37 cellular contexts compared by ENCODE assay signal in the genomic region with DNA sequence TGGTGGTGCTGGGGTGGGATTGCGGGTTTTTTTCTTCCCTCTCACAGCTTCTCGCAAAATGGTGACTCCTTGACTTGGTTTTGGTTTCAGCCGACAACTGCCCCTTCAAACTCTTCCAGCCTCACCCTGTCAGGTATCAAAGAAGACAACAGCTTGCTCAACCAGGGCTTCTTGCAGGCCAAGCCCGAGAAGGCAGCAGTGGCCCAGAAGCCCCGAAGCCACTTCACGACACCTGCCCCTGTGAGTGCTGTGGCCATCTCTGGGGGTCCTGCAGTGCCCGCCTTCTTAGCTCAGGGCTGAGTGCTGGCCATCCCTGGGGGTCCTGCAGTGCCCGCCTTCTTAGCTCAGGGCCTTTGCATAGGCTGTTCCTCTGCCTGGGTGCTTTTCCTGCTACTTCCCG. TPM values are rescaled to one million over a fixed set of nuclear protein-coding genes. Genes with fewer than 3 reads are reported as not detected.
"Had no signal": no experiment of that assay in that cellular context is flagged by ENCODE, and none has a peak within 500 bp of the region (broad histone marks: within the 10 kb centered on the region; RNA-seq: fewer than 3 reads in every experiment).

No MANE protein-coding gene starts in this region.

- H3K27ac Mint-ChIP-seq: activated CD4-positive, alpha-beta memory T cell treated with anti-CD3 and anti-CD28 coated beads, Interleukin-2, amount 10 ng/mL, durations not matched to agents 7 days and 5 days; activated naive CD8-positive, alpha-beta T cell; activated T-cell treated with anti-CD3 and anti-CD28 coated beads, Interleukin-2, amount 50 U/mL, for 24 hours; activated T-cell treated with anti-CD3 and anti-CD28 coated beads, Interleukin-2, amount 50 U/mL, for 72 hours; brain; WTC11 had no signal

- H3K27me3 ChIP-seq: ascending aorta, breast epithelium, cardiac muscle cell, esophagus squamous epithelium, gastroesophageal sphincter, hepatocyte had no signal

- H3K4me3 Mint-ChIP-seq: activated CD4-positive, alpha-beta memory T cell treated with anti-CD3 and anti-CD28 coated beads, Interleukin-2, amount 10 ng/mL, durations not matched to agents 7 days and 5 days; activated CD4-positive, alpha-beta T cell treated with anti-CD3 and anti-CD28 coated beads, Interleukin-2, amount 10 ng/mL, durations not matched to agents 7 days and 5 days; activated naive CD8-positive, alpha-beta T cell; activated T-cell treated with anti-CD3 and anti-CD28 coated beads, Interleukin-2, amount 50 U/mL, for 24 hours; activated T-cell treated with anti-CD3 and anti-CD28 coated beads, Interleukin-2, amount 50 U/mL, for 72 hours; brain; WTC11 had no signal

- H3K79me2 ChIP-seq: hepatocyte had no signal

- H3K27me3 Mint-ChIP-seq: activated CD4-positive, alpha-beta memory T cell treated with anti-CD3 and anti-CD28 coated beads, Interleukin-2, amount 10 ng/mL, durations not matched to agents 7 days and 5 days; activated CD4-positive, alpha-beta T cell treated with anti-CD3 and anti-CD28 coated beads, Interleukin-2, amount 10 ng/mL, durations not matched to agents 7 days and 5 days; activated naive CD8-positive, alpha-beta T cell; activated T-cell treated with anti-CD3 and anti-CD28 coated beads, Interleukin-2, amount 50 U/mL, for 24 hours; brain had no signal

- H3K36me3 ChIP-seq: ascending aorta, breast epithelium, cardiac muscle cell, esophagus squamous epithelium, gastroesophageal sphincter had no signal

- H3K4me1 ChIP-seq: ascending aorta, breast epithelium, esophagus squamous epithelium, gastroesophageal sphincter, heart right ventricle had no signal

- DNase-seq: activated CD4-positive, alpha-beta memory T cell treated with anti-CD3 and anti-CD28 coated beads, Interleukin-2, amount 10 ng/mL, durations not matched to agents 7 days and 5 days; activated CD4-positive, alpha-beta T cell treated with anti-CD3 and anti-CD28 coated beads for 1 hour; activated CD4-positive, alpha-beta T cell treated with anti-CD3 and anti-CD28 coated beads for 4 hours; activated CD4-positive, alpha-beta T cell treated with anti-CD3 and anti-CD28 coated beads, Interleukin-2, amount 10 ng/mL, durations not matched to agents 7 days and 5 days; activated CD4-positive, alpha-beta T cell treated with anti-CD3 and anti-CD28 coated beads, Interleukin-2, amount 50 U/mL, for 4 hours; activated CD8-positive, alpha-beta memory T cell treated with anti-CD3 and anti-CD28 coated beads, Interleukin-2, amount 50 U/mL, for 48 hours; activated effector memory CD4-positive, alpha-beta T cell treated with Interleukin-2 at 50 U/mL for 16 hours; activated gamma-delta T cell treated with Interleukin-2 at 50 U/mL for 16 hours; activated naive CD4-positive, alpha-beta T cell treated with anti-CD3 and anti-CD28 coated beads, Interleukin-2, amount 50 U/mL, for 16 hours; activated naive CD4-positive, alpha-beta T cell treated with Interleukin-2 at 50 U/mL for 16 hours; activated T-cell treated with anti-CD3 and anti-CD28 coated beads for 4 hours; activated T-cell treated with anti-CD3 and anti-CD28 coated beads, Interleukin-2, amount 50 U/mL, for 24 hours; activated T-cell treated with anti-CD3 and anti-CD28 coated beads, Interleukin-2, amount 50 U/mL, for 72 hours; central memory CD4-positive, alpha-beta T cell; effector CD8-positive, alpha-beta T cell; esophagus squamous epithelium; foreskin melanocyte; heart right ventricle; T-helper 2 cell had no signal

- H3K4me2 ChIP-seq: hepatocyte had no signal

- H3K9me3 Mint-ChIP-seq: activated CD4-positive, alpha-beta memory T cell treated with anti-CD3 and anti-CD28 coated beads, Interleukin-2, amount 10 ng/mL, durations not matched to agents 7 days and 5 days; activated CD4-positive, alpha-beta T cell treated with anti-CD3 and anti-CD28 coated beads, Interleukin-2, amount 10 ng/mL, durations not matched to agents 7 days and 5 days had no signal

- ATAC-seq: activated T-cell treated with anti-CD3 and anti-CD28 coated beads, Interleukin-2, amount 50 U/mL, for 72 hours; gastroesophageal sphincter; heart right ventricle; WTC11 had no signal

- H3K4me1 Mint-ChIP-seq: activated CD4-positive, alpha-beta memory T cell treated with anti-CD3 and anti-CD28 coated beads, Interleukin-2, amount 10 ng/mL, durations not matched to agents 7 days and 5 days; brain; WTC11 had no signal

- H3K36me3 Mint-ChIP-seq: activated naive CD8-positive, alpha-beta T cell; brain had no signal

- H3K9me3 ChIP-seq: ascending aorta, breast epithelium, esophagus squamous epithelium, gastroesophageal sphincter had no signal

- H2AFZ ChIP-seq: hepatocyte had no signal

- H3K27ac ChIP-seq: ascending aorta, breast epithelium, cardiac muscle cell, epithelial cell of prostate, esophagus squamous epithelium, gastroesophageal sphincter, heart right ventricle, hepatocyte, VCaP had no signal

- H3K4me3 ChIP-seq: ascending aorta, breast epithelium, cardiac muscle cell, esophagus squamous epithelium, gastroesophageal sphincter, heart right ventricle, hepatocyte had no signal

RNA-seq across cellular contexts. Expression of gene GTSF1L, which starts 11.8 kb away (rescaled TPM):
- total RNA-seq: activated CD4-positive, alpha-beta memory T cell treated with anti-CD3 and anti-CD28 coated beads, Interleukin-2, amount 10 ng/mL, durations not matched to agents 7 days and 5 days; activated CD4-positive, alpha-beta T cell treated with anti-CD3 and anti-CD28 coated beads, Interleukin-2, amount 10 ng/mL, durations not matched to agents 7 days and 5 days; activated T-cell treated with anti-CD3 and anti-CD28 coated beads, Interleukin-2, amount 50 U/mL, for 72 hours; ascending aorta; breast epithelium; cardiac muscle cell; cerebellum; dermis microvascular lymphatic vessel endothelial cell; endothelial cell of umbilical vein; esophagus squamous epithelium; fibroblast of lung; fibroblast of villous mesenchyme; gastroesophageal sphincter; glomerular endothelial cell; heart right ventricle; hepatocyte; T-helper 1 cell treated with Interleukin-12 subunit alpha and Interleukin-12 subunit beta and Interleukin-4 antibody, amounts not matched to agents 30 ng/mL and 1 ng/mL, for 36 hours; WTC11 had no signal
- polyA plus RNA-seq: cardiac muscle cell, endothelial cell of umbilical vein, esophagus, fibroblast of lung, heart right ventricle, hepatocyte had no signal

RNA-seq across cellular contexts. Expression of gene MYBL2, which starts 48.1 kb away (rescaled TPM):
- total RNA-seq: ascending aorta had no signal
